Comparison of ENCODE assay signal across 8 cellular contexts in the genomic region with DNA sequence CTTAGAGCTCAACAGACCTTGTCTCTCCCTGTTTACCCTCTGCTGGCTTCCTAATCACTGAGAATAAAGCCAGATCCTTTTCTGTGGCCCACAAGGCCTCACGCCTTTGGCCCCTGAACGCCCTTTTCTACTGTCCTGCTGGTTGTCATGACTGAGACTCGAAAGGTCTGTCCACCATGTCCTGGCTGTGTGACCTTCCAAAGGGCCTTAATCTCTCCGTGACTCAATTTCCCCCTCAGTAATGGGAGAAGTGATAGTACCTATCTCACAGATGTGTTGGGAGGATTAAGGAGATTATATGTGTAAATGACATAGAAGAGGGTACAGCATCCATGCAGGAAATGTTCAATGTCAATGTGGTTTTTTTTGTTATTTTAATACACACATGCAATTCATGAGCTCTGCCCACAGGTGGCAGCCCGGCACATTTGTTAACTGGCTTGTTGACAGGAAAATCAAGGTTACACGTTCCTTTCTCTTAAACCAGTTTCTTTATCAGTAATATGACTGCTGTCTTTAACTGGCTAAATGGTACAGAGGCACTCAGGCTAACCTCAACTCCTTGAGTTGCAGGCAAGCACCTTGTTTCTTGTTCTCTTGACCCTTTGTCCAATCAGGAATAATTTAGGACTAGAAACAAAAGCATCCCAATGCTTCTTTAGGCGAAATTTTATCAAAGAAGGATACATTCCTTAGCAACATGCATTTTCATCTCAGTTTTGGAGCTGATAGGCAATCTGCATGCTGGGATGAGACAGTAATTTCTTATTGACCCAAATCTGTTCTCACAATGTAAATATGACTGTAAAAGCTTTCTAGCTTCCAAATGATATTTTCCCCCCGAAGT. TPM values are rescaled to one million over a fixed set of nuclear protein-coding genes. Genes with fewer than 3 reads are reported as not detected.
DNase-seq lines count a peak whose midpoint lies in the region; ATAC-seq and TF ChIP-seq lines count a peak whose summit lies in the region.

No MANE protein-coding gene starts in this region.

- peak; percentile 81 for TF ChIP-seq CTCF in C4-2B (conservative IDR thresholded peaks at IDR 0.05)
- TF ChIP-seq CTCF in heart right ventricle (IDR thresholded peaks at IDR 0.05) = peak; percentile 48 to 80 (median 68)

- no peaks in the 10 kb centered on the region for H3K27me3 Mint-ChIP-seq in activated naive CD8-positive, alpha-beta T cell treated with anti-CD3 and anti-CD28 coated beads for 36 hours

- H3K9me3 Mint-ChIP-seq in activated naive CD8-positive, alpha-beta T cell treated with anti-CD3 and anti-CD28 coated beads for 36 hours = no peaks in the 10 kb centered on the region

- no peak overlapping the region for H3K4me3 Mint-ChIP-seq in activated naive CD8-positive, alpha-beta T cell treated with anti-CD3 and anti-CD28 coated beads for 36 hours

- no peaks in the 10 kb centered on the region for H3K9me3 ChIP-seq in heart right ventricle

- H3K4me3 ChIP-seq in heart right ventricle = no peak overlapping the region
- H3K4me3 ChIP-seq in skeletal muscle cell (ENCODE audit: low read depth, low read length) = no peak overlapping the region

- ATAC-seq in GM18873 (IDR thresholded peaks at IDR 0.05; ENCODE audit: low FRiP score, unreplicated experiment) (peak; percentile 35), heart right ventricle (peak in 3 of 8 donors; percentile 20 to 42 (median 39)), HG02610 (IDR thresholded peaks at IDR 0.05; ENCODE audit: unreplicated experiment) (no peak)

- H3K36me3 ChIP-seq in heart right ventricle = no peaks in the 10 kb centered on the region

- DNase-seq in HPDE6-E6E7 (ENCODE audit: extremely low spot score) (peak; percentile 31), SK-N-DZ (ENCODE audit: low spot score) (peak; percentile 51), heart right ventricle (peak; percentile 37 to 48), skeletal muscle cell (ENCODE audit: low read depth) (peak; percentile 31)
- DNase-seq in activated naive CD8-positive, alpha-beta T cell treated with anti-CD3 and anti-CD28 coated beads for 36 hours = peak; percentile 55

- H3K4me1 ChIP-seq in heart right ventricle = peaks cover 0 to 8% (median 4%) of the 10 kb centered on the region in 9 donors

- H3K4me1 Mint-ChIP-seq in activated naive CD8-positive, alpha-beta T cell treated with anti-CD3 and anti-CD28 coated beads for 36 hours = peaks cover 9% of the 10 kb centered on the region

- intact Hi-C loops in heart right ventricle (cut with DNase I) = loop anchor here (1.0 to 10.0 kb wide), 6 partner anchors 317 to 397 kb away; no protein-coding TSS in a partner anchor

- peak overlapping the region; percentile 73 for H3K27ac ChIP-seq in C4-2B
- H3K27ac ChIP-seq in heart right ventricle = no peak overlapping the region

- H3K27me3 ChIP-seq in heart right ventricle = peaks cover 0 to 8% (median 0%) of the 10 kb centered on the region in 7 donors

- H3K36me3 Mint-ChIP-seq in activated naive CD8-positive, alpha-beta T cell treated with anti-CD3 and anti-CD28 coated beads for 36 hours = no peaks in the 10 kb centered on the region

- WGBS in heart right ventricle, 2 donors = 52% methylated on average over 8 of the region's 8 CpGs

- no peak overlapping the region for H3K27ac Mint-ChIP-seq in activated naive CD8-positive, alpha-beta T cell treated with anti-CD3 and anti-CD28 coated beads for 36 hours

RNA-seq across cellular contexts. Expression of a gene that starts 16.6 kb away (rescaled TPM):
- 0.24 TPM in 1 of 2 replicates, not detected in the other for polyA plus RNA-seq in SK-N-DZ (2014; cell fraction: cytosol; rRNA removed)
- 0.46 TPM in 1 of 2 replicates, not detected in the other for polyA plus RNA-seq in SK-N-DZ (2014; cell fraction: nucleus; rRNA removed)
- total RNA-seq in activated naive CD8-positive, alpha-beta T cell treated with anti-CD3 and anti-CD28 coated beads for 36 hours = under 1 TPM in 1 of 2 experiments, not detected in 1; 0.85 TPM
- 1 to 10 TPM in 1 of 10 donors, under 1 TPM in 7, not detected in 2; 0.16 to 1.4 (median 0.51) TPM for total RNA-seq in heart right ventricle
- polyA plus RNA-seq in heart right ventricle = under 1 TPM in 1 of 2 donors, not detected in 1; 0.10 TPM
